In genomic region chr7:57120123-57120784, GRCh38 we compare ENCODE assay signal across 4 cellular contexts. TPM values are rescaled to one million over a fixed set of nuclear protein-coding genes. Genes with fewer than 3 reads are reported as not detected.
"Had no signal": no experiment of that assay in that cellular context is flagged by ENCODE, and none has a peak within 500 bp of the region (broad histone marks: within the 10 kb centered on the region; RNA-seq: fewer than 3 reads in every experiment).

No MANE protein-coding gene starts in this region.

RNA-seq across cellular contexts. Expression of gene ZNF479, which starts 12.0 kb away (rescaled TPM):
- total RNA-seq: HT-29, HT1080, IMR-90 had no signal
- polyA plus RNA-seq: IgD-negative memory B cell, IMR-90 had no signal
